Comparison of ENCODE assay signal across 11 cellular contexts in the genomic region with DNA sequence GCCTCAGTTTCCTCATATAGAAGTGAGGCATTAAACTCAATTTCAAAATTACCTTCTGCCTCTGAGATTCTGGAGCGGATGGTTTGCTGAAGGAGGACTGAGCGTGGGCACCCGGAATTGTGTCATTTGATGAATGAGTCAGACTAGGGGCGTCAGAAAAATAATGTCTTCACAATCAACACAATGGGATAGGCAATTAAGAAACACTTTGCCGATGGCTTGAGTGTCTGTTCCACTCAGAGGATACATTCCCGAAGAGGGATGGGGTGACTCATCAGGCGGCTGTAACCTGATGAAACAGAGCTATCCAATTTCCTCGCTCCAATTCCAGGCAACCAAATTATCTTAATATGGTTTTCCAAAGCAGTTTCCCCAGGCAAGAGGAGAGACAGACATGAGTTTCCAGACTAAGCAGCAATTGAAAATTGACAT. TPM values are rescaled to one million over a fixed set of nuclear protein-coding genes. Genes with fewer than 3 reads are reported as not detected.
DNase-seq lines count a peak whose midpoint lies in the region; ATAC-seq, FAIRE-seq and TF ChIP-seq lines count a peak whose summit lies in the region.
"Had no signal": no experiment of that assay in that cellular context is flagged by ENCODE, and none has a peak within 500 bp of the region (broad histone marks: within the 10 kb centered on the region; RNA-seq: fewer than 3 reads in every experiment).

No MANE protein-coding gene starts in this region.

- no peaks in the 10 kb centered on the region for H3K27me3 Mint-ChIP-seq in activated naive CD8-positive, alpha-beta T cell treated with anti-CD3 and anti-CD28 coated beads for 36 hours

- no peaks in the 10 kb centered on the region for H3K4me1 Mint-ChIP-seq in activated naive CD8-positive, alpha-beta T cell treated with anti-CD3 and anti-CD28 coated beads for 36 hours
- H3K4me1 Mint-ChIP-seq: natural killer cell had no signal

- no peak overlapping the region for H3K27ac Mint-ChIP-seq in activated naive CD8-positive, alpha-beta T cell treated with anti-CD3 and anti-CD28 coated beads for 36 hours
- H3K27ac Mint-ChIP-seq: natural killer cell had no signal

- peak; percentile 85 for FAIRE-seq in HTR-8/SVneo (lab: Jason Lieb, UNC)

- TF ChIP-seq CTCF in foreskin keratinocyte (conservative IDR thresholded peaks at IDR 0.05) = no peak

- H3K36me3 Mint-ChIP-seq in activated naive CD8-positive, alpha-beta T cell treated with anti-CD3 and anti-CD28 coated beads for 36 hours = no peaks in the 10 kb centered on the region
- H3K36me3 Mint-ChIP-seq: natural killer cell had no signal

- no peaks in the 10 kb centered on the region for H3K9me3 Mint-ChIP-seq in activated naive CD8-positive, alpha-beta T cell treated with anti-CD3 and anti-CD28 coated beads for 36 hours
- H3K9me3 Mint-ChIP-seq: natural killer cell had no signal

- H3K27me3 ChIP-seq in foreskin keratinocyte = no peaks in the 10 kb centered on the region

- peak; percentile 81 for ATAC-seq in foreskin keratinocyte
- ATAC-seq: natural killer cell had no signal

- peaks cover 18% of the 10 kb centered on the region for H3K4me1 ChIP-seq in foreskin keratinocyte

- DNase-seq in AG08395 (ENCODE audit: low spot score) (peak; percentile 82), HTR-8/SVneo (ENCODE audit: insufficient read length, low spot score) (peak; percentile 82), RPMI7951 (ENCODE audit: low read depth) (peak; percentile 87), foreskin keratinocyte (peak in 1 of 2 donors; percentile 74), NCI-H82 treated with DMSO at 0.1 percent for 48 hours (lab: John Stamatoyannopoulos, UW; ENCODE audit: unreplicated experiment) (no peak), retina (no peak), NOMO-1 treated with DMSO at 0.1 percent for 48 hours (lab: John Stamatoyannopoulos, UW; ENCODE audit: unreplicated experiment) (no peak)
- DNase-seq in activated naive CD8-positive, alpha-beta T cell treated with anti-CD3 and anti-CD28 coated beads for 36 hours = no peak
- DNase-seq: activated CD4-positive, alpha-beta T cell treated with anti-CD3 and anti-CD28 coated beads, Interleukin-2, amount 50 U/mL, for 4 hours; natural killer cell had no signal

- H3K4me3 Mint-ChIP-seq in activated naive CD8-positive, alpha-beta T cell treated with anti-CD3 and anti-CD28 coated beads for 36 hours = no peak overlapping the region
- H3K4me3 Mint-ChIP-seq: natural killer cell had no signal

- H3K27ac ChIP-seq in foreskin keratinocyte = no peak overlapping the region

RNA-seq across cellular contexts. Expression of gene CHRNA9, which starts 1.2 kb away (rescaled TPM):
- 0.48 and 0.59 TPM in 2 replicates for total RNA-seq in RPMI7951 (2014; rRNA removed; shearing (Covaris generic))
- 0.07 TPM in 1 of 2 replicates, not detected in the other for total RNA-seq in foreskin keratinocyte
- 0.10 TPM in 1 of 2 replicates, not detected in the other for polyA plus RNA-seq in foreskin keratinocyte
- total RNA-seq in activated naive CD8-positive, alpha-beta T cell treated with anti-CD3 and anti-CD28 coated beads for 36 hours = under 1 TPM in 1 of 2 experiments, not detected in 1; 0.22 TPM
- total RNA-seq: dermis microvascular lymphatic vessel endothelial cell, natural killer cell had no signal

Comparison
In these comparisons a context has a peak if more than half of its experiments do, and no peak if none do; other contexts are left out.
1. DNase-seq: peak in AG08395 (single experiment), HTR-8/SVneo (single experiment) and RPMI7951 (single experiment); none in activated naive CD8-positive, alpha-beta T cell treated with anti-CD3 and anti-CD28 coated beads for 36 hours (single experiment), NCI-H82 treated with DMSO at 0.1 percent for 48 hours (single experiment), retina (single experiment) and NOMO-1 treated with DMSO at 0.1 percent for 48 hours (single experiment).